Comparison of ENCODE assay signal across 10 cellular contexts in the genomic region with DNA sequence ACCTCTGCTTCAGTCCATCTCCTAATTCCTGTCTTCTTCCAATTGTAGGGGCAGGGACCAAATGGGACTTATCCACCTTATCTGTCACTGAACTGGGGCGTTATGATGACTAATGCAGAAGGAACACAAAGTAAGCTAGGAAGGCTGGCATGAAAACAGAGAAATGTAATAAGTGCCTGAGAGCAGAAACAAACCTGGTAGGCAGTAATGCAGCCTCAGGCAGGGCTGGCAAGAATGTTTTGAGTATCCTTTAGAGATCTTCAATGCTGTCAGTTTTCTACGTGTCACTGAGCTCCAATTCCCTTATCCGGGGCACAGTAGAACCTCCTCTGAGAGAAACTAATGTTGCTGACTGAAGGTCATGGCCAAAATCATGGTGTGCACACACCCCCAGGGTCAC.
DNase-seq lines count a peak whose midpoint lies in the region; ATAC-seq and TF ChIP-seq lines count a peak whose summit lies in the region.
"Had no signal": no experiment of that assay in that cellular context is flagged by ENCODE, and none has a peak within 500 bp of the region (broad histone marks: within the 10 kb centered on the region; RNA-seq: fewer than 3 reads in every experiment).

No MANE protein-coding gene starts in this region.

- no peaks in the 10 kb centered on the region for H3K79me2 ChIP-seq in osteoblast (ENCODE audit: insufficient read depth, low read length)

- H3K9me3 Mint-ChIP-seq in activated T-helper 1 cell treated with anti-CD3 and anti-CD28 coated beads, Interleukin-12 subunit alpha, Interleukin-12 subunit beta, Interleukin-2, Interleukin-4 antibody, amounts not matched to agents 30 ng/mL and 10 ng/mL and 1 ng/mL, durations not matched to agents 14 hours and 24 hours and 36 hours: no peaks in the 10 kb centered on the region

- H3K4me1 Mint-ChIP-seq in activated T-helper 1 cell treated with anti-CD3 and anti-CD28 coated beads, Interleukin-12 subunit alpha, Interleukin-12 subunit beta, Interleukin-2, Interleukin-4 antibody, amounts not matched to agents 30 ng/mL and 10 ng/mL and 1 ng/mL, durations not matched to agents 14 hours and 24 hours and 36 hours (ENCODE audit: low read depth): no peaks in the 10 kb centered on the region

- H3K27ac ChIP-seq in esophagus (ENCODE audit: low read depth in 2 of 2, low read length in 1 of 2) (peak overlapping the region; percentile 49 to 60), osteoblast (ENCODE audit: low read depth, low read length) (peak overlapping the region; percentile 7)

- 36 to 41% methylated on average over 3 of the region's 3 CpGs for WGBS in esophagus, 2 donors

- H3K36me3 ChIP-seq in esophagus (ENCODE audit: control insufficient read depth in 2 of 2, insufficient read depth in 2 of 2, low read length in 1 of 2) (no peaks in the 10 kb centered on the region), osteoblast (ENCODE audit: insufficient read depth, low read length) (no peaks in the 10 kb centered on the region)

- H3K27me3 ChIP-seq in esophagus (ENCODE audit: control insufficient read depth in 1 of 2, insufficient read depth in 2 of 2, low read length in 2 of 2) (no peaks in the 10 kb centered on the region), osteoblast (ENCODE audit: insufficient read depth, low read length) (no peaks in the 10 kb centered on the region)

- intact Hi-C loops in activated T-helper 1 cell treated with anti-CD3 and anti-CD28 coated beads, Interleukin-12 subunit alpha, Interleukin-12 subunit beta, Interleukin-2, Interleukin-4 antibody, amounts not matched to agents 30 ng/mL and 10 ng/mL and 1 ng/mL, durations not matched to agents 14 hours and 24 hours and 36 hours (cut with micrococcal nuclease): no loop called here

- no peak overlapping the region for H3K4me3 ChIP-seq in esophagus (ENCODE audit: low read depth in 1 of 2, low read length in 2 of 2)
- H3K4me3 ChIP-seq in osteoblast (ENCODE audit: insufficient read depth, low read length): no peak overlapping the region

- no peaks in the 10 kb centered on the region for H3K36me3 Mint-ChIP-seq in activated T-helper 1 cell treated with anti-CD3 and anti-CD28 coated beads, Interleukin-12 subunit alpha, Interleukin-12 subunit beta, Interleukin-2, Interleukin-4 antibody, amounts not matched to agents 30 ng/mL and 10 ng/mL and 1 ng/mL, durations not matched to agents 14 hours and 24 hours and 36 hours (ENCODE audit: low read depth)

- peak overlapping the region; percentile 45 for H2AFZ ChIP-seq in osteoblast (ENCODE audit: low read length)

- H3K4me2 ChIP-seq in osteoblast (ENCODE audit: insufficient read depth, low read length): peak overlapping the region; percentile 55

- H3K27ac Mint-ChIP-seq in activated T-helper 1 cell treated with anti-CD3 and anti-CD28 coated beads, Interleukin-12 subunit alpha, Interleukin-12 subunit beta, Interleukin-2, Interleukin-4 antibody, amounts not matched to agents 30 ng/mL and 10 ng/mL and 1 ng/mL, durations not matched to agents 14 hours and 24 hours and 36 hours: no peak overlapping the region

- ATAC-seq in activated CD4-positive, CD25-positive, alpha-beta regulatory T cell treated with anti-CD3 and anti-CD28 coated beads, Interleukin-2, amount 50 U/mL, for 24 hours: no peak

- H3K27me3 Mint-ChIP-seq in activated T-helper 1 cell treated with anti-CD3 and anti-CD28 coated beads, Interleukin-12 subunit alpha, Interleukin-12 subunit beta, Interleukin-2, Interleukin-4 antibody, amounts not matched to agents 30 ng/mL and 10 ng/mL and 1 ng/mL, durations not matched to agents 14 hours and 24 hours and 36 hours (ENCODE audit: insufficient read depth): no peaks in the 10 kb centered on the region

- H3K9me3 ChIP-seq in esophagus (ENCODE audit: control insufficient read depth in 2 of 2, insufficient read depth in 1 of 2, low read depth in 1 of 2, low read length in 1 of 2) (no peaks in the 10 kb centered on the region), osteoblast (ENCODE audit: low read depth, low read length) (no peaks in the 10 kb centered on the region)

- peak; percentile 34 for DNase-seq in ELR (ENCODE audit: low read depth)
- DNase-seq in RPMI8226: peak; percentile 18
- no peak for DNase-seq in osteoblast (ENCODE audit: insufficient read length, low spot score, missing footprints)
- DNase-seq in activated T-helper 1 cell treated with anti-CD3 and anti-CD28 coated beads, Interleukin-12 subunit alpha, Interleukin-12 subunit beta, Interleukin-2, Interleukin-4 antibody, amounts not matched to agents 30 ng/mL and 10 ng/mL and 1 ng/mL, durations not matched to agents 14 hours and 24 hours and 36 hours (ENCODE audit: low spot score): no peak
- no peak for DNase-seq in germinal center (ENCODE audit: low spot score)
- DNase-seq in anterior cingulate cortex (lab: John Stamatoyannopoulos, UW): no peak
- DNase-seq: NCI-H510A; stimulated activated CD4-positive, alpha-beta T cell treated with anti-CD3 and anti-CD28 coated beads, Interleukin-4, amount 100 ng/mL, for 24 hours had no signal

- TF ChIP-seq CTCF in osteoblast (IDR thresholded peaks at IDR 0.05; ENCODE audit: extremely low read depth, low read depth, low read length): no peak

- no peaks in the 10 kb centered on the region for H4K20me1 ChIP-seq in osteoblast (ENCODE audit: insufficient read depth, low read length)

- H3K4me1 ChIP-seq in esophagus (ENCODE audit: control insufficient read depth in 2 of 2, insufficient read depth in 2 of 2, low read length in 1 of 2) (peaks cover 0 to 2% of the 10 kb centered on the region in 2 donors), osteoblast (ENCODE audit: insufficient read depth, low read length) (peaks cover 6% of the 10 kb centered on the region)

- no peak overlapping the region for H3K4me3 Mint-ChIP-seq in activated T-helper 1 cell treated with anti-CD3 and anti-CD28 coated beads, Interleukin-12 subunit alpha, Interleukin-12 subunit beta, Interleukin-2, Interleukin-4 antibody, amounts not matched to agents 30 ng/mL and 10 ng/mL and 1 ng/mL, durations not matched to agents 14 hours and 24 hours and 36 hours

Comparison
In these comparisons a context has a peak if more than half of its experiments do, and no peak if none do; other contexts are left out.
1. DNase-seq: peak in ELR (single experiment) and RPMI8226 (single experiment); none in osteoblast (single experiment), activated T-helper 1 cell treated with anti-CD3 and anti-CD28 coated beads, Interleukin-12 subunit alpha, Interleukin-12 subunit beta, Interleukin-2, Interleukin-4 antibody, amounts not matched to agents 30 ng/mL and 10 ng/mL and 1 ng/mL, durations not matched to agents 14 hours and 24 hours and 36 hours (single experiment), germinal center (single experiment) and anterior cingulate cortex (0 of 58).